7 cellular contexts compared by ENCODE assay signal in the genomic region with DNA sequence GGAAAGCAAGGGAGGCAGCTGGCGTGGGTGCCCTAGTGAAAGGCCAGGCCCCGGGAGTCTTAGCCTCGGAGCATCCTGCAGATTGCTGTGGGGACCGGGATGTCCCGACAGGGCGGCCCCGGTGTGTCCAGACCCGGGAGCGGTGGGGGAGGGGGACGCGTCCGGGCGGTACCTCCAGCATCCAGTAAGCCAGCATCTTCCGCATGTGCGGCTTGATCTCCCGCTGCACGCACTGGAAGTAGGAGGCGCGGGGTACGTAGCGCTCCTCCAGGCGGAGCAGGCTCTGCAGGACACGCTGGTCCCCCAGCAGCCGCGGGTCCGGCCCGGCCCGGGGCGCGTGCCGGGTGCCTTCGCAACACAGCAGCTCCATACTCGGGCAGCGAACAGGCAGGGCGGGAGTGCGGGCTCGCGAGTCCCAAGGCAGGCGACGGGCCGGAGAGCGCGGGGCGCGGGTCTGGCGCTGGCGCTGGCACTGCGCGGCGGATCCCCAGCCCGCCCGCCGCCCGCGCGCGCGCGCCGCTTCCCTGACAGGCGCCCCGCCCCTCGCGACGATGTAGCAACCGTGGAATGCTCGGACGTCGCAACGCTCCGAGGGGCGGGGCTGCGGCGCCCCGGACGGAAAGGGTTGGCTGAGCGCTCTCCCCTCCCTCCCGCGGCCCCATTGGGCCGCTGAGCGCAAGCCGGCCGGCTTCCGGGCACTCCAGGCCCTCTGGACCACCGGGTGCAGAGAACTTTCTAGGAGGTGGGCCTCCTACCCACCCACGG. TPM values are rescaled to one million over a fixed set of nuclear protein-coding genes. Genes with fewer than 3 reads are reported as not detected.
DNase-seq lines count a peak whose midpoint lies in the region; ATAC-seq, FAIRE-seq and TF ChIP-seq lines count a peak whose summit lies in the region.

Gene CCND3, minus strand, starts transcription at position 529 of the 765 bp plus-strand sequence. Its CDS starts 159 bp downstream, at position 370.

- intact Hi-C loops in sciatic nerve (cut with DNase I), result no loop called here

- H3K4me2 ChIP-seq in astrocyte (ENCODE audit: low read length), result peak within 1 kb of the TSS; percentile 92

- H3K27me3 ChIP-seq in astrocyte (ENCODE audit: insufficient read depth, low read length), result no peaks in the 10 kb centered on the region

- peaks cover 44% of the 10 kb centered on the region for H3K36me3 Mint-ChIP-seq in T-helper 2 cell treated with Interferon-gamma antibody and Interleukin-4, amounts not matched to agents 5 μg/mL and 100 μg/mL, for 36 hours (ENCODE audit: low read depth)
- peaks cover 6% of the 10 kb centered on the region for H3K36me3 Mint-ChIP-seq in astrocyte (ENCODE audit: low read depth, unreplicated experiment)

- peaks cover 5% of the 10 kb centered on the region for H3K36me3 ChIP-seq in astrocyte (ENCODE audit: insufficient read depth, low read length)

- peak within 1 kb of the TSS; percentile 88 for H2AFZ ChIP-seq in astrocyte (ENCODE audit: low read depth, low read length)

- peak within 1 kb of the TSS; percentile 94 for H3K27ac Mint-ChIP-seq in T-helper 2 cell treated with Interferon-gamma antibody and Interleukin-4, amounts not matched to agents 5 μg/mL and 100 μg/mL, for 36 hours
- peak within 1 kb of the TSS; percentile 78 for H3K27ac Mint-ChIP-seq in astrocyte (ENCODE audit: unreplicated experiment)

- H3K27me3 Mint-ChIP-seq in T-helper 2 cell treated with Interferon-gamma antibody and Interleukin-4, amounts not matched to agents 5 μg/mL and 100 μg/mL, for 36 hours (ENCODE audit: low read depth), result no peaks in the 10 kb centered on the region
- no peaks in the 10 kb centered on the region for H3K27me3 Mint-ChIP-seq in astrocyte (ENCODE audit: low read depth, unreplicated experiment)

- peaks cover 31% of the 10 kb centered on the region for H3K4me1 Mint-ChIP-seq in T-helper 2 cell treated with Interferon-gamma antibody and Interleukin-4, amounts not matched to agents 5 μg/mL and 100 μg/mL, for 36 hours (ENCODE audit: low read depth)
- H3K4me1 Mint-ChIP-seq in astrocyte (ENCODE audit: low read depth, unreplicated experiment), result peaks cover 26% of the 10 kb centered on the region

- no peak for TF ChIP-seq CTCF in astrocyte (IDR thresholded peaks at IDR 0.05; ENCODE audit: insufficient read depth, low read depth, low read length)

- H3K9ac ChIP-seq in astrocyte (ENCODE audit: low read length), result peak within 1 kb of the TSS; percentile 90

- H3K4me3 ChIP-seq in astrocyte (ENCODE audit: insufficient read depth, low read depth, low read length), result peak within 1 kb of the TSS; percentile 97

- ATAC-seq in GM18502 (IDR thresholded peaks at IDR 0.05; ENCODE audit: poor library complexity, unreplicated experiment) (peak; percentile 90), HG02885 (IDR thresholded peaks at IDR 0.05; ENCODE audit: poor library complexity, unreplicated experiment) (peak; percentile 97), sciatic nerve (peak; percentile 97)

- H3K79me2 ChIP-seq in astrocyte (ENCODE audit: insufficient read depth, low read length), result peaks cover 41% of the 10 kb centered on the region

- H3K4me3 Mint-ChIP-seq in T-helper 2 cell treated with Interferon-gamma antibody and Interleukin-4, amounts not matched to agents 5 μg/mL and 100 μg/mL, for 36 hours, result peak within 1 kb of the TSS; percentile 99
- H3K4me3 Mint-ChIP-seq in astrocyte (ENCODE audit: unreplicated experiment), result peak within 1 kb of the TSS; percentile 95

- FAIRE-seq in astrocyte (lab: Jason Lieb, UNC), result no peak

- H3K4me1 ChIP-seq in astrocyte (ENCODE audit: insufficient read depth, low read length), result peaks cover 23% of the 10 kb centered on the region

- DNase-seq in NCI-H187 treated with DMSO at 0.1 percent for 48 hours (lab: John Stamatoyannopoulos, UW) (peak; percentile 18), astrocyte (ENCODE audit: low read depth) (peak; percentile 31), hippocampal formation (lab: John Stamatoyannopoulos, UW) (peak; percentile 81 to 91), sciatic nerve (ENCODE audit: low spot score) (peak; percentile 96)
- peak; percentile 93 for DNase-seq in T-helper 2 cell treated with Interferon-gamma antibody and Interleukin-4, amounts not matched to agents 5 μg/mL and 100 μg/mL, for 36 hours (ENCODE audit: low spot score)

- H3K9me3 Mint-ChIP-seq in T-helper 2 cell treated with Interferon-gamma antibody and Interleukin-4, amounts not matched to agents 5 μg/mL and 100 μg/mL, for 36 hours, result no peaks in the 10 kb centered on the region
- no peaks in the 10 kb centered on the region for H3K9me3 Mint-ChIP-seq in astrocyte (ENCODE audit: unreplicated experiment)

- no peaks in the 10 kb centered on the region for H3K9me3 ChIP-seq in astrocyte (ENCODE audit: insufficient read depth, low read depth, low read length)

- peak within 1 kb of the TSS; percentile 70 for H3K27ac ChIP-seq in astrocyte (ENCODE audit: low read depth, low read length)

- peaks cover 39% of the 10 kb centered on the region for H4K20me1 ChIP-seq in astrocyte (ENCODE audit: insufficient read depth, low read length)

RNA-seq across cellular contexts. Expression of gene CCND3, which starts in this region (rescaled TPM):
- 64.8 and 69.9 TPM in 2 replicates for total RNA-seq in astrocyte
- total RNA-seq in sciatic nerve, result 62.9 TPM

Comparison
In these comparisons a context has a peak if more than half of its experiments do, and no peak if none do; other contexts are left out.
1. Peak in every context shown above with its lines: DNase-seq, ATAC-seq, H3K4me3 ChIP-seq and H3K27ac ChIP-seq.
2. DNase-seq: peak in every context shown above with its lines; median percentile 96 in sciatic nerve; 93 in T-helper 2 cell treated with Interferon-gamma antibody and Interleukin-4, amounts not matched to agents 5 μg/mL and 100 μg/mL, for 36 hours; 86 in hippocampal formation; 31 in astrocyte; 18 in NCI-H187 treated with DMSO at 0.1 percent for 48 hours.